22 cellular contexts compared by ENCODE assay signal in genomic region chr2:182384860-182385259, GRCh38. TPM values are rescaled to one million over a fixed set of nuclear protein-coding genes. Genes with fewer than 3 reads are reported as not detected.
DNase-seq lines count a peak whose midpoint lies in the region; ATAC-seq and TF ChIP-seq lines count a peak whose summit lies in the region.
"Had no signal": no experiment of that assay in that cellular context is flagged by ENCODE, and none has a peak within 500 bp of the region (broad histone marks: within the 10 kb centered on the region; RNA-seq: fewer than 3 reads in every experiment).

No MANE protein-coding gene starts in this region.

- no peak for TF ChIP-seq CTCF in HEK293 (tag by site-specific recombination; IDR thresholded peaks at IDR 0.05)

- H2BK15ac ChIP-seq in mesendoderm (replicated peaks; ENCODE audit: low read depth), result no peak overlapping the region

- H3K9ac ChIP-seq in mesendoderm (ENCODE audit: low read length), result no peak overlapping the region
- H3K9ac ChIP-seq: BLaER1 treated with 17β-estradiol and CSF1 and Interleukin-3, amounts not matched to agents 10 nM and 100 nM had no signal

- H3K4me2 ChIP-seq in mesendoderm (ENCODE audit: low read length), result no peak overlapping the region
- H3K4me2 ChIP-seq: A549; BLaER1 treated with 17β-estradiol and CSF1 and Interleukin-3, amounts not matched to agents 10 nM and 100 nM had no signal

- H3K79me2 ChIP-seq in mesendoderm (ENCODE audit: control insufficient read depth, insufficient read depth, low read length), result no peaks in the 10 kb centered on the region

- no peak overlapping the region for H3K4ac ChIP-seq in mesendoderm (ENCODE audit: low read depth, low read length)

- POLR2A ChIA-PET in HEK293 (lab: Yijun Ruan, JAX), result no interaction called here

- CTCF ChIA-PET in HEK293 (lab: Yijun Ruan, JAX), result no interaction called here

- DNase-seq in DMS53 (lab: John Stamatoyannopoulos, UW) (peak; percentile 32), DMS53 treated with DMSO at 0.1 percent for 48 hours (lab: John Stamatoyannopoulos, UW; ENCODE audit: unreplicated experiment) (no peak), mesendoderm (peak; percentile 13), NCI-H1105 treated with DMSO at 0.1 percent for 48 hours (lab: John Stamatoyannopoulos, UW) (no peak)
- DNase-seq: AML-193; CD4-positive, alpha-beta memory T cell; CD4-positive, CD25-positive, alpha-beta regulatory T cell; CD8-positive, alpha-beta memory T cell; COR-L47; DMS 273 treated with DMSO at 0.1 percent for 48 hours; DMS153; DMS79; DND-41; EL; GDM1 had no signal

- peaks cover 2% of the 10 kb centered on the region; the same call in 1 of the 2 replicates for H3K9me3 ChIP-seq in HEK293 (ENCODE audit: control insufficient read depth, insufficient read depth, low read depth, low read length)

- no peaks in the 10 kb centered on the region for H3K79me1 ChIP-seq in mesendoderm (ENCODE audit: low read length)

- H3K4me1 ChIP-seq in HEK293 (ENCODE audit: control insufficient read depth, insufficient read depth, low read length) (no peaks in the 10 kb centered on the region), mesendoderm (ENCODE audit: control insufficient read depth, low read depth, low read length) (no peaks in the 10 kb centered on the region)
- H3K4me1 ChIP-seq: A549; BLaER1 treated with 17β-estradiol and CSF1 and Interleukin-3, amounts not matched to agents 10 nM and 100 nM had no signal

- H3K4me3 ChIP-seq in HEK293 (ENCODE audit: low read depth, low read length) (no peak overlapping the region), mesendoderm (ENCODE audit: low read length) (no peak overlapping the region)
- H3K4me3 ChIP-seq: A549; BLaER1 treated with 17β-estradiol and CSF1 and Interleukin-3, amounts not matched to agents 10 nM and 100 nM; GM12878 had no signal

- H3K27me3 ChIP-seq in mesendoderm (ENCODE audit: insufficient read depth, low read length, poor library complexity), result no peaks in the 10 kb centered on the region
- H3K27me3 ChIP-seq: BLaER1 treated with 17β-estradiol and CSF1 and Interleukin-3, amounts not matched to agents 10 nM and 100 nM had no signal

- no peak overlapping the region for H2AK5ac ChIP-seq in mesendoderm (ENCODE audit: low read length)

- H3K18ac ChIP-seq in mesendoderm (ENCODE audit: low read length), result no peak overlapping the region

- H2BK120ac ChIP-seq in mesendoderm (ENCODE audit: low read depth, low read length), result no peak overlapping the region

- no peak overlapping the region for H3K27ac ChIP-seq in HEK293 (ENCODE audit: extremely low read depth, low read depth, low read length)
- H3K27ac ChIP-seq in mesendoderm (ENCODE audit: low read depth, low read length), result no peak overlapping the region
- H3K27ac ChIP-seq: 22Rv1; A549; BLaER1 treated with 17β-estradiol and CSF1 and Interleukin-3, amounts not matched to agents 10 nM and 100 nM had no signal

- H4K8ac ChIP-seq in mesendoderm (ENCODE audit: low read depth, low read length), result no peak overlapping the region

- H3K23ac ChIP-seq in mesendoderm (ENCODE audit: low read length), result no peak overlapping the region

- H2BK5ac ChIP-seq in mesendoderm (ENCODE audit: low read length), result no peak overlapping the region

- H3K56ac ChIP-seq in mesendoderm (ENCODE audit: low read length), result no peak overlapping the region

- ATAC-seq in GM19395 (IDR thresholded peaks at IDR 0.05; ENCODE audit: unreplicated experiment), result no peak
- ATAC-seq: A549, GM12878 had no signal

- no peak overlapping the region for H4K5ac ChIP-seq in mesendoderm (ENCODE audit: low read length)

- H3K36me3 ChIP-seq in HEK293 (ENCODE audit: control insufficient read depth in 2 of 2, insufficient read depth in 1 of 2, low read length in 2 of 2), result no peaks in the 10 kb centered on the region
- H3K36me3 ChIP-seq in mesendoderm (ENCODE audit: control insufficient read depth, insufficient read depth, low read length), result no peaks in the 10 kb centered on the region
- H3K36me3 ChIP-seq: BLaER1 treated with 17β-estradiol and CSF1 and Interleukin-3, amounts not matched to agents 10 nM and 100 nM had no signal

TF ChIP-seq in HEK293, 187 proteins besides CTCF, POLR2A, EP300 and RAD21:
- TF ChIP-seq ZNF140 (tag by site-specific recombination; IDR thresholded peaks at IDR 0.05) (no peak), ZNF324 (tag by site-specific recombination; IDR thresholded peaks at IDR 0.05) (no peak), SETDB1 (IDR thresholded peaks at IDR 0.05; ENCODE audit: insufficient read length, low read length) (peak; percentile 91)

RNA-seq across cellular contexts. Expression of gene PDE1A, which starts 42.0 kb away (rescaled TPM):
- polyA plus RNA-seq in mesendoderm (2013, experiment 1 of 2), result 0.07 TPM
- polyA plus RNA-seq in mesendoderm (2013, experiment 2 of 2), result 0.14 TPM
- polyA plus RNA-seq: CD14-positive monocyte; CD4-positive, alpha-beta memory T cell; CD4-positive, CD25-positive, alpha-beta regulatory T cell; CD8-positive, alpha-beta memory T cell had no signal

Comparison
In these comparisons a context has a peak if more than half of its experiments do, and no peak if none do; other contexts are left out.
1. DNase-seq: peak in DMS53 (single experiment) and mesendoderm (single experiment); none in DMS53 treated with DMSO at 0.1 percent for 48 hours (single experiment) and NCI-H1105 treated with DMSO at 0.1 percent for 48 hours (single experiment).